Comparison of ENCODE assay signal across 21 cellular contexts in genomic region chr18:10417679-10418078, GRCh38. TPM values are rescaled to one million over a fixed set of nuclear protein-coding genes. Genes with fewer than 3 reads are reported as not detected.
DNase-seq lines count a peak whose midpoint lies in the region; ATAC-seq and TF ChIP-seq lines count a peak whose summit lies in the region.
"Had no signal": no experiment of that assay in that cellular context is flagged by ENCODE, and none has a peak within 500 bp of the region (broad histone marks: within the 10 kb centered on the region; RNA-seq: fewer than 3 reads in every experiment).

No MANE protein-coding gene starts in this region.

- H3K36me3 Mint-ChIP-seq in MCF 10A (ENCODE audit: insufficient read depth, unreplicated experiment) = peaks cover 6% of the 10 kb centered on the region
- no peaks in the 10 kb centered on the region for H3K36me3 Mint-ChIP-seq in activated naive CD8-positive, alpha-beta T cell treated with anti-CD3 and anti-CD28 coated beads, Interleukin-2, amount 50 U/mL, for 24 hours (ENCODE audit: low read depth)

- TF ChIP-seq POLR2A in IMR-90 (IDR thresholded peaks at IDR 0.05; ENCODE audit: low read depth, low read length) (no peak), sigmoid colon (IDR thresholded peaks at IDR 0.05) (no peak)

- H4K20me1 ChIP-seq in IMR-90 (ENCODE audit: insufficient read depth, low read length) = 0 out of 2 replicates have a peak, but pooled peaks cover 6% of the 10 kb centered on the region
- no peaks in the 10 kb centered on the region for H4K20me1 ChIP-seq in smooth muscle cell (ENCODE audit: low read depth)

- peaks cover 60% of the 10 kb centered on the region for H3K4me1 Mint-ChIP-seq in MCF 10A (ENCODE audit: insufficient read depth, unreplicated experiment)
- H3K4me1 Mint-ChIP-seq in activated naive CD8-positive, alpha-beta T cell treated with anti-CD3 and anti-CD28 coated beads, Interleukin-2, amount 50 U/mL, for 24 hours = no peaks in the 10 kb centered on the region
- H3K4me1 Mint-ChIP-seq: central memory CD8-positive, alpha-beta T cell had no signal

- DNase-seq in IMR-90 = no peak
- no peak for DNase-seq in MCF 10A (ENCODE audit: unreplicated experiment)
- peak; percentile 18 for DNase-seq in fibroblast of villous mesenchyme (ENCODE audit: low read depth)
- DNase-seq in smooth muscle cell (lab: John Stamatoyannopoulos, UW; ENCODE audit: unreplicated experiment) = no peak
- DNase-seq in activated naive CD8-positive, alpha-beta T cell treated with anti-CD3 and anti-CD28 coated beads, Interleukin-2, amount 50 U/mL, for 24 hours = no peak
- no peak for DNase-seq in sigmoid colon
- DNase-seq in NCI-H2171 (lab: John Stamatoyannopoulos, UW) = no peak
- DNase-seq in CD1c-positive myeloid dendritic cell (ENCODE audit: extremely low spot score) = no peak
- DNase-seq: activated CD4-positive, alpha-beta T cell treated with anti-CD3 and anti-CD28 coated beads for 4 hours; activated naive CD4-positive, alpha-beta T cell treated with Interleukin-2 at 50 U/mL for 16 hours; activated T-cell treated with anti-CD3 and anti-CD28 coated beads, Interleukin-2, amount 50 U/mL, for 48 hours; amygdala; COR-L47; DMS79; NCI-H1694 treated with DMSO at 0.1 percent for 48 hours; NCI-H526; SK-N-SH; T-helper 2 cell had no signal

- no peak overlapping the region for H3K4me3 Mint-ChIP-seq in MCF 10A (ENCODE audit: unreplicated experiment)
- H3K4me3 Mint-ChIP-seq in activated naive CD8-positive, alpha-beta T cell treated with anti-CD3 and anti-CD28 coated beads, Interleukin-2, amount 50 U/mL, for 24 hours = no peak overlapping the region
- H3K4me3 Mint-ChIP-seq: central memory CD8-positive, alpha-beta T cell; neural crest cell had no signal

- no peak overlapping the region for H2BK20ac ChIP-seq in IMR-90 (ENCODE audit: low read depth, low read length)

- H3K27me3 Mint-ChIP-seq in MCF 10A (ENCODE audit: insufficient read depth, unreplicated experiment) = no peaks in the 10 kb centered on the region
- peaks cover 1% of the 10 kb centered on the region for H3K27me3 Mint-ChIP-seq in activated naive CD8-positive, alpha-beta T cell treated with anti-CD3 and anti-CD28 coated beads, Interleukin-2, amount 50 U/mL, for 24 hours

- no peak overlapping the region for H2BK120ac ChIP-seq in IMR-90 (ENCODE audit: low read depth, low read length)

- H3K4me3 ChIP-seq in IMR-90 (ENCODE audit: insufficient read depth, low read depth, low read length) (no peak overlapping the region), fibroblast of villous mesenchyme (ENCODE audit: low read depth, low read length) (no peak overlapping the region), smooth muscle cell (no peak overlapping the region), sigmoid colon (no peak overlapping the region)

- dilution Hi-C loops in IMR-90 (cut with HindIII; ENCODE audit: low sequenced_read_pairs, unreplicated experiment) = no loop called here

- H3K9me3 ChIP-seq in IMR-90 (ENCODE audit: control insufficient read depth, insufficient read depth, low read length) (peaks cover 4% of the 10 kb centered on the region; the same call in 1 of the 2 replicates), smooth muscle cell (replicated peaks; ENCODE audit: low read depth) (no peaks in the 10 kb centered on the region), sigmoid colon (no peaks in the 10 kb centered on the region)
- H3K9me3 ChIP-seq: SK-N-SH had no signal

- H3K56ac ChIP-seq in IMR-90 (ENCODE audit: extremely low read depth, insufficient read depth, low read length) = no peak overlapping the region

- no TSS peak for BruUV-seq in IMR-90 (replicated peaks; lab: Mats Ljungman, UMichigan)
- no TSS peak for BruUV-seq in MCF 10A (replicated peaks; lab: Mats Ljungman, UMichigan)

- H3K36me3 ChIP-seq in IMR-90 (ENCODE audit: control insufficient read depth, insufficient read depth, low read length) (no peaks in the 10 kb centered on the region), smooth muscle cell (ENCODE audit: low read depth) (no peaks in the 10 kb centered on the region), sigmoid colon (no peaks in the 10 kb centered on the region)

- CTCF ChIA-PET in IMR-90 (lab: Yijun Ruan, JAX) (no interaction called here), MCF 10A (lab: Yijun Ruan, JAX) (interaction anchor here (1.3 kb wide), 1 partner anchor 467 kb away, joined by 3 read pairs; no protein-coding TSS in a partner anchor)

- intact Hi-C loops in IMR-90 (cut with micrococcal nuclease) (no loop called here), MCF 10A (cut with micrococcal nuclease) (no loop called here), sigmoid colon (cut with DNase I) (no loop called here)

- no peaks in the 10 kb centered on the region for H3K79me2 ChIP-seq in smooth muscle cell (ENCODE audit: low read depth)

- H4K8ac ChIP-seq in IMR-90 (ENCODE audit: low read depth in 2 of 2, low read length in 2 of 2) = no peak overlapping the region

- H3K79me1 ChIP-seq in IMR-90 (ENCODE audit: low read depth in 1 of 2, low read length in 2 of 2) = no peaks in the 10 kb centered on the region

- H3K18ac ChIP-seq in IMR-90 (ENCODE audit: low read depth, low read length) = no peak overlapping the region

- TF ChIP-seq CTCF in IMR-90 (conservative IDR thresholded peaks at IDR 0.05; ENCODE audit: low read depth, low read length) (no peak), MCF 10A (IDR thresholded peaks at IDR 0.05; ENCODE audit: unreplicated experiment) (no peak), fibroblast of villous mesenchyme (IDR thresholded peaks at IDR 0.05; ENCODE audit: insufficient read depth, low read depth, low read length) (no peak), smooth muscle cell (IDR thresholded peaks at IDR 0.05; ENCODE audit: borderline replicate concordance, insufficient read depth, poor library complexity, severe bottlenecking) (no peak), sigmoid colon (IDR thresholded peaks at IDR 0.05) (no peak)

- H4K5ac ChIP-seq in IMR-90 (ENCODE audit: low read depth, low read length) = no peak overlapping the region

- H3K14ac ChIP-seq in IMR-90 (replicated peaks; ENCODE audit: low read depth, low read length) = no peak overlapping the region

- H2BK15ac ChIP-seq in IMR-90 (ENCODE audit: low read depth, low read length) = no peak overlapping the region

- no peak overlapping the region for H4K91ac ChIP-seq in IMR-90 (ENCODE audit: insufficient read depth, low read depth, low read length)

- H3K9me1 ChIP-seq in IMR-90 (ENCODE audit: insufficient read depth, low read length) = peaks cover under 1% of the 10 kb centered on the region; the same call in 1 of the 2 replicates

- TF ChIP-seq RAD21 in IMR-90 (IDR thresholded peaks at IDR 0.05; ENCODE audit: low read length) = no peak

- no peak for TF ChIP-seq EP300 in sigmoid colon (IDR thresholded peaks at IDR 0.05)

- no peak overlapping the region for H3K4ac ChIP-seq in IMR-90 (ENCODE audit: low read depth, low read length)

- H3K9me3 Mint-ChIP-seq in MCF 10A (ENCODE audit: unreplicated experiment) = no peaks in the 10 kb centered on the region
- peaks cover 4% of the 10 kb centered on the region for H3K9me3 Mint-ChIP-seq in activated naive CD8-positive, alpha-beta T cell treated with anti-CD3 and anti-CD28 coated beads, Interleukin-2, amount 50 U/mL, for 24 hours
- H3K9me3 Mint-ChIP-seq: central memory CD8-positive, alpha-beta T cell had no signal

- no peak overlapping the region for H2AK9ac ChIP-seq in IMR-90 (replicated peaks; ENCODE audit: low read depth, low read length, poor library complexity)

- peak; percentile 21; the same call in 1 of the 2 replicates for ATAC-seq in IMR-90 (ENCODE audit: low read depth)
- no peak for ATAC-seq in activated naive CD8-positive, alpha-beta T cell treated with anti-CD3 and anti-CD28 coated beads, Interleukin-2, amount 50 U/mL, for 24 hours

- H3K4me2 ChIP-seq in IMR-90 (ENCODE audit: low read depth, low read length) (no peak overlapping the region), smooth muscle cell (no peak overlapping the region)
- H3K4me2 ChIP-seq: SK-N-SH had no signal

- H2AK5ac ChIP-seq in IMR-90 (ENCODE audit: low read depth, low read length) = 0 out of 2 replicates have a peak overlapping the region, but pooled peaks have one; percentile 8

- peaks cover 4% of the 10 kb centered on the region for H3K27me3 ChIP-seq in IMR-90 (ENCODE audit: control insufficient read depth, insufficient read depth, low read length)
- H3K27me3 ChIP-seq in smooth muscle cell (ENCODE audit: low read depth) = no peaks in the 10 kb centered on the region
- peaks cover 0 to 3% (median 0%) of the 10 kb centered on the region in 3 donors for H3K27me3 ChIP-seq in sigmoid colon

- H3F3A ChIP-seq in smooth muscle cell (ENCODE audit: low read depth) = no peaks in the 10 kb centered on the region

- H2AFZ ChIP-seq in IMR-90 (replicated peaks; ENCODE audit: low read length, poor library complexity) = no peak overlapping the region
- no peak overlapping the region for H2AFZ ChIP-seq in smooth muscle cell (ENCODE audit: low read depth)

- H3K4me1 ChIP-seq in IMR-90 (ENCODE audit: control insufficient read depth, insufficient read depth, low read length) = peaks cover 13% of the 10 kb centered on the region
- H3K4me1 ChIP-seq in smooth muscle cell (ENCODE audit: low read depth) = no peaks in the 10 kb centered on the region
- peaks cover 0 to 5% (median 2%) of the 10 kb centered on the region in 4 donors for H3K4me1 ChIP-seq in sigmoid colon

- H2BK5ac ChIP-seq in IMR-90 (ENCODE audit: low read depth, low read length, poor library complexity, severe bottlenecking) = no peak overlapping the region

- in situ Hi-C loops in IMR-90 (cut with MboI; ENCODE audit: low sequenced_read_pairs) = no loop called here

- POLR2A ChIA-PET in IMR-90 (lab: Charles Lee; ENCODE audit: unreplicated experiment) = no interaction called here
- POLR2A ChIA-PET in MCF 10A (lab: Yijun Ruan, JAX) = interaction anchor here (0.6 to 1.3 kb wide), 5 partner anchors 15 to 89 kb away, joined by 3 to 5 read pairs (median 3); no protein-coding TSS in a partner anchor

- H3K23ac ChIP-seq in IMR-90 (ENCODE audit: low read depth, low read length) = no peak overlapping the region

- H3K27ac ChIP-seq in IMR-90 (ENCODE audit: insufficient read depth, low read length) = no peak overlapping the region
- peak overlapping the region; percentile 40 for H3K27ac ChIP-seq in smooth muscle cell (ENCODE audit: low read depth)
- no peak overlapping the region for H3K27ac ChIP-seq in sigmoid colon

- H3K27ac Mint-ChIP-seq in MCF 10A (ENCODE audit: low read depth, unreplicated experiment) = peak overlapping the region; percentile 81
- H3K27ac Mint-ChIP-seq in activated naive CD8-positive, alpha-beta T cell treated with anti-CD3 and anti-CD28 coated beads, Interleukin-2, amount 50 U/mL, for 24 hours = no peak overlapping the region

- H3K9ac ChIP-seq in IMR-90 (ENCODE audit: low read depth, low read length) = no peak overlapping the region
- H3K9ac ChIP-seq in smooth muscle cell (ENCODE audit: low read depth) = no peak overlapping the region
- H3K9ac ChIP-seq: SK-N-SH had no signal

RNA-seq across cellular contexts. Expression of gene APCDD1, which starts 36.8 kb away (rescaled TPM):
- 0.83 and 1.1 TPM in 2 replicates for total RNA-seq in IMR-90 (2012; rRNA removed)
- polyA plus RNA-seq in IMR-90 (2012; rRNA removed) = 1.9 and 2.2 TPM in 2 replicates
- polyA plus RNA-seq in IMR-90 (2012; cell fraction: cytosol; rRNA removed) = 1.2 and 3.0 TPM in 2 replicates
- 1.3 and 2.1 TPM in 2 replicates for polyA plus RNA-seq in IMR-90 (2012; cell fraction: nucleus; rRNA removed; ENCODE audit: low replicate concordance)
- 0.37 and 0.54 TPM in 2 replicates for total RNA-seq in MCF 10A (2022)
- 3.5 and 5.8 TPM in 2 replicates for total RNA-seq in fibroblast of villous mesenchyme
- total RNA-seq in smooth muscle cell = 15.0 and 17.3 TPM in 2 replicates
- polyA plus RNA-seq in smooth muscle cell = 23.1 and 24.5 TPM in 2 replicates
- total RNA-seq in sigmoid colon = 10 to 100 TPM in 3 of 4 donors, 1 to 10 TPM in 1; 8.9 to 42.1 (median 21.4) TPM
- polyA plus RNA-seq in sigmoid colon = 10 to 100 TPM in 2 of 3 donors, 1 to 10 TPM in 1; 2.8 to 12.9 (median 10.2) TPM
- total RNA-seq: dermis microvascular lymphatic vessel endothelial cell had no signal
